Comparison of ENCODE assay signal across 8 cellular contexts in the genomic region with DNA sequence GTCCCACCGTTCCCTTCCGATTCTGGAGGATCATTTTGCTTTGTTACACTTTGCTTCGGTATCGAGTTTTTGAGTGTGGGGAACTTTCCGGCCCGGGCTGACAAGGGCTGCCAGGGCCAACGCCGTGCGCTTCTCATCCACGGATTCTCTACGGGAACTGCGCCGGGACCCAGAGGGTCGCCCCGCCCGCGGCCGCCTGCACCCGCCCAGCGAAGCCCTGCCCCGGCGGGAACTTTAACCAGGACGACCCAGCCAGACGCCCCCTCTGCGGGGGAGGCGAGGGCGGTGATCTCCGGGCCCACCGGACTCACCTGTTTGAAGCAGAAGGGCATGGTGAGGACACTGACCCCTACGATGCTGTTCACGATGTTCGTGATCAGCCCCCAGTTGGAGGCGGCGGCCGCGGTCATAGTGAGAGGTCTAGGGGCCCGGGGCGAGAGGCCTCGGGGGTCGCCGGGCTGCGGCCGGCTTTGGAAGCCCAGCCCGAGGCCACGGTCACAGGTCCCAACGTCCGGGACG. TPM values are rescaled to one million over a fixed set of nuclear protein-coding genes. Genes with fewer than 3 reads are reported as not detected.
DNase-seq lines count a peak whose midpoint lies in the region; ATAC-seq and TF ChIP-seq lines count a peak whose summit lies in the region.

No MANE protein-coding gene starts in this region.

- H3K27me3 ChIP-seq in WERI-Rb-1 (ENCODE audit: insufficient read depth, low read depth, severe bottlenecking) (no peaks in the 10 kb centered on the region), esophagus (ENCODE audit: control insufficient read depth in 1 of 2, insufficient read depth in 2 of 2, low read length in 2 of 2) (no peaks in the 10 kb centered on the region)

- peak overlapping the region; percentile 84 for H3K4me3 Mint-ChIP-seq in nephron progenitor cell

- no peak overlapping the region for H3K27ac Mint-ChIP-seq in nephron progenitor cell

- 0 to 1% methylated on average over 48 of the region's 48 CpGs for WGBS in esophagus, 2 donors

- no peak for TF ChIP-seq CTCF in WERI-Rb-1 (IDR thresholded peaks at IDR 0.05; ENCODE audit: low read depth, low read length)
- TF ChIP-seq CTCF in nephron progenitor cell (IDR thresholded peaks at IDR 0.05), result no peak
- no peak for TF ChIP-seq CTCF in GM13976 (IDR thresholded peaks at IDR 0.05; ENCODE audit: borderline replicate concordance, control extremely low read depth, extremely low read depth, insufficient read depth, missing control alignments)

- peaks cover 6% of the 10 kb centered on the region for H3K36me3 Mint-ChIP-seq in nephron progenitor cell (ENCODE audit: low read depth)

- H3K4me3 ChIP-seq in GM08714 (ENCODE audit: low read length) (peak overlapping the region; percentile 82), WERI-Rb-1 (ENCODE audit: low read depth, low read length) (peak overlapping the region; percentile 88), esophagus (ENCODE audit: low read depth in 1 of 2, low read length in 2 of 2) (peak overlapping the region; percentile 78 to 94)

- ATAC-seq in HG03025 (IDR thresholded peaks at IDR 0.05; ENCODE audit: low FRiP score, unreplicated experiment) (peak; percentile 3), HG02571 (IDR thresholded peaks at IDR 0.05; ENCODE audit: unreplicated experiment) (no peak)

- no peak for DNase-seq in WERI-Rb-1
- peak; percentile 48 for DNase-seq in nephron progenitor cell
- no peak for DNase-seq in GM13976 (ENCODE audit: low spot score)
- DNase-seq in T1000 (lab: John Stamatoyannopoulos, UW), result no peak

- no peaks in the 10 kb centered on the region for H3K9me3 Mint-ChIP-seq in nephron progenitor cell

- H3K27me3 Mint-ChIP-seq in nephron progenitor cell (ENCODE audit: low read depth, poor library complexity), result peaks cover 15% of the 10 kb centered on the region

- peaks cover 3 to 10% of the 10 kb centered on the region in 2 donors for H3K4me1 ChIP-seq in esophagus (ENCODE audit: control insufficient read depth in 2 of 2, insufficient read depth in 2 of 2, low read length in 1 of 2)

- H3K9me3 ChIP-seq in WERI-Rb-1 (ENCODE audit: severe bottlenecking) (no peaks in the 10 kb centered on the region), esophagus (ENCODE audit: control insufficient read depth in 2 of 2, insufficient read depth in 1 of 2, low read depth in 1 of 2, low read length in 1 of 2) (no peaks in the 10 kb centered on the region)

- H3K27ac ChIP-seq in WERI-Rb-1 (peak overlapping the region; percentile 90), esophagus (ENCODE audit: low read depth in 2 of 2, low read length in 1 of 2) (peak overlapping the region; percentile 87 to 97)

- in situ Hi-C loops in GM13976 (cut with MboI; ENCODE audit: low sequenced_read_pairs, unreplicated experiment), result no loop called here

- H3K36me3 ChIP-seq in WERI-Rb-1 (peaks cover 9% of the 10 kb centered on the region), esophagus (ENCODE audit: control insufficient read depth in 2 of 2, insufficient read depth in 2 of 2, low read length in 1 of 2) (peaks cover 0 to 7% of the 10 kb centered on the region in 2 donors)

- peaks cover 30% of the 10 kb centered on the region for H3K4me1 Mint-ChIP-seq in nephron progenitor cell

RNA-seq across cellular contexts. Expression of gene SLC38A10, which starts 0.5 kb away (rescaled TPM):
- 10 to 100 TPM; 22.9 to 40.5 TPM for polyA plus RNA-seq in esophagus

RNA-seq across cellular contexts. Expression of gene NDUFAF8, which starts 55.5 kb away (rescaled TPM):
- 10 to 100 TPM; 34.0 to 37.1 TPM for polyA plus RNA-seq in esophagus

RNA-seq across cellular contexts. Expression of gene TEPSIN, which starts 55.7 kb away (rescaled TPM):
- polyA plus RNA-seq in esophagus, result 10 to 100 TPM; 21.6 to 40.3 TPM
